In the genomic region with DNA sequence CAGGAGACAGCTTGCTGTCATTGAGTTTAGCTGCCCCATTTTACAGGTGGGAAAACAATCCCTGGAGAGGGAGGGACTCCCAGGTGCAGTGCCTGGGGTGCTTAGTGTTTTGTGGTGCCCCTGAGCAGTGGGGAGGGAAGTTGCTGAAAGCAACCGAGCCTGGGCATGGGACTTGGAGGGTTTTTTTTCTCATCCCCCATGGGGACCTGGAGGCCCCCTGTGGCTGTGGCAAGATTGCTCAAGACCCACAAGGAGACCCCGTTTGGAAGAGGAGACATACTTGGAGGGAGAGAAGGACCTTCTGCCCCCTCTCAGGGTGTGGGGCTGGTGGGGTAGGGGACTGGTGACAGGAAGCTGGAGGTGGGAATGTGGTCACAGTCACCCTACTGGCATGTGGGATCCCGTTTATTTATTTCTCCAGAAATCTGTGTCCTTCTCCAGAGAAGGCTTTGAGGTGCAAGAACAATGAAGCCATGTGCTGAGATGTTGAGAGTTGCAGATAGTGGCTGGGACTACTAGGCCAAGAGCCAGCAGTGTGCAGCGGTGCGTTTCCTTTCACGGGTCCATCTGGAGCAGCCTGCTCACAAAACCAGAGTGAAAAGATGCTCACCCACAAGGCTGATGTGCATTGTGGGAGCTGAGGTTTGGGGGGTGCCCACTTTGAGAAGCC, we compare ENCODE assay signal across 10 cellular contexts. TPM values are rescaled to one million over a fixed set of nuclear protein-coding genes. Genes with fewer than 3 reads are reported as not detected.
DNase-seq lines count a peak whose midpoint lies in the region; ATAC-seq and TF ChIP-seq lines count a peak whose summit lies in the region.
"Had no signal": no experiment of that assay in that cellular context is flagged by ENCODE, and none has a peak within 500 bp of the region (broad histone marks: within the 10 kb centered on the region; RNA-seq: fewer than 3 reads in every experiment).

No MANE protein-coding gene starts in this region.

- H3K4me3 ChIP-seq in left ventricle myocardium inferior: no peak overlapping the region
- H3K4me3 ChIP-seq: MG63 had no signal

- peak; percentile 41 for ATAC-seq in GM21367 (IDR thresholded peaks at IDR 0.05; ENCODE audit: unreplicated experiment)
- no peak for ATAC-seq in HG03095 (IDR thresholded peaks at IDR 0.05; ENCODE audit: unreplicated experiment)
- no peak for ATAC-seq in HG03280 (IDR thresholded peaks at IDR 0.05; ENCODE audit: unreplicated experiment)

- peak; percentile 39 to 59 for DNase-seq in NCI-H446 (lab: John Stamatoyannopoulos, UW)
- DNase-seq in left ventricle myocardium inferior: no peak
- no peak for DNase-seq in globus pallidus (ENCODE audit: low spot score)
- no peak for DNase-seq in hypothalamus (lab: John Stamatoyannopoulos, UW)
- DNase-seq: MG63 had no signal

- H3K27ac ChIP-seq in C4-2B (peak overlapping the region; percentile 13), left ventricle myocardium inferior (replicated peaks) (peak overlapping the region; percentile 68)
- H3K27ac ChIP-seq: epithelial cell of prostate had no signal

- H3K9me3 ChIP-seq in left ventricle myocardium inferior (replicated peaks): no peaks in the 10 kb centered on the region
- H3K9me3 ChIP-seq: MG63 had no signal

- intact Hi-C loops in left ventricle myocardium inferior (cut with micrococcal nuclease): no loop called here

- no peaks in the 10 kb centered on the region for H3K36me3 ChIP-seq in left ventricle myocardium inferior

- H3K27me3 ChIP-seq in left ventricle myocardium inferior (ENCODE audit: low read depth): no peaks in the 10 kb centered on the region
- H3K27me3 ChIP-seq: MG63 had no signal

- peaks cover 99% of the 10 kb centered on the region for H3K4me1 ChIP-seq in left ventricle myocardium inferior

- TF ChIP-seq CTCF in C4-2B (conservative IDR thresholded peaks at IDR 0.05) (no peak), left ventricle myocardium inferior (IDR thresholded peaks at IDR 0.05; ENCODE audit: borderline replicate concordance) (no peak)

RNA-seq across cellular contexts. Expression of gene ZMIZ1, which starts 21.5 kb away (rescaled TPM):
- 55.9 TPM for total RNA-seq in left ventricle myocardium inferior

Comparison
In these comparisons a context has a peak if more than half of its experiments do, and no peak if none do; other contexts are left out.
1. DNase-seq: peak in NCI-H446 (2 of 2); none in left ventricle myocardium inferior (single experiment), globus pallidus (single experiment) and hypothalamus (0 of 51).